9 cellular contexts compared by ENCODE assay signal in genomic region chr2:64405476-64406406, GRCh38. TPM values are rescaled to one million over a fixed set of nuclear protein-coding genes. Genes with fewer than 3 reads are reported as not detected.
DNase-seq lines count a peak whose midpoint lies in the region; ATAC-seq and TF ChIP-seq lines count a peak whose summit lies in the region.
"Had no signal": no experiment of that assay in that cellular context is flagged by ENCODE, and none has a peak within 500 bp of the region (broad histone marks: within the 10 kb centered on the region; RNA-seq: fewer than 3 reads in every experiment).

No MANE protein-coding gene starts in this region.

- H3K9me3 ChIP-seq in right lobe of liver (no peaks in the 10 kb centered on the region), upper lobe of left lung (no peaks in the 10 kb centered on the region)

- H3K4me1 ChIP-seq in right lobe of liver (peaks cover 0 to 52% (median 24%) of the 10 kb centered on the region in 4 donors), upper lobe of left lung (peaks cover 51 to 56% (median 54%) of the 10 kb centered on the region in 4 donors)

- peaks cover 0 to 1% of the 10 kb centered on the region in 2 donors for H3K4me1 Mint-ChIP-seq in effector memory CD8-positive, alpha-beta T cell (ENCODE audit: low read depth in 2 of 2)

- H3K27ac Mint-ChIP-seq in effector memory CD8-positive, alpha-beta T cell: no peak overlapping the region
- H3K27ac Mint-ChIP-seq: activated T-cell treated with anti-CD3 and anti-CD28 coated beads, Interleukin-2, amount 50 U/mL, for 24 hours had no signal

- intact Hi-C loops in right lobe of liver (cut with DNase I): no loop called here

- H3K27ac ChIP-seq in right lobe of liver: peak overlapping the region; percentile 34 to 73 (median 53)
- H3K27ac ChIP-seq in upper lobe of left lung: peak overlapping the region; percentile 61 to 94 (median 80)

- H3K36me3 Mint-ChIP-seq in effector memory CD8-positive, alpha-beta T cell (ENCODE audit: insufficient read depth): no peaks in the 10 kb centered on the region

- H3K36me3 ChIP-seq in right lobe of liver (no peaks in the 10 kb centered on the region), upper lobe of left lung (no peaks in the 10 kb centered on the region)

- TF ChIP-seq EP300 in upper lobe of left lung (IDR thresholded peaks at IDR 0.05): no peak

- WGBS in right lobe of liver (ENCODE audit: insufficient coverage, low coverage, low lambda C conversion rate, missing lambda C conversion rate): 17% methylated on average over 12 of the region's 12 CpGs
- WGBS in upper lobe of left lung, 2 donors: 46 to 52% methylated on average over 9 to 12 of the region's 12 CpGs

- H3K27me3 Mint-ChIP-seq in effector memory CD8-positive, alpha-beta T cell: peaks cover 8 to 18% of the 10 kb centered on the region in 2 donors
- H3K27me3 Mint-ChIP-seq: activated T-cell treated with anti-CD3 and anti-CD28 coated beads, Interleukin-2, amount 50 U/mL, for 24 hours had no signal

- TF ChIP-seq CTCF in choroid plexus epithelial cell (conservative IDR thresholded peaks at IDR 0.05; ENCODE audit: low read depth, low read length): no peak
- TF ChIP-seq CTCF in right lobe of liver (IDR thresholded peaks at IDR 0.05): no peak
- no peak for TF ChIP-seq CTCF in upper lobe of left lung (IDR thresholded peaks at IDR 0.05)

- no peak overlapping the region for H3K4me3 Mint-ChIP-seq in effector memory CD8-positive, alpha-beta T cell
- H3K4me3 Mint-ChIP-seq: activated T-cell treated with anti-CD3 and anti-CD28 coated beads, Interleukin-2, amount 50 U/mL, for 24 hours had no signal

- DNase-seq in DMS79 treated with DMSO at 0.1 percent for 48 hours (lab: John Stamatoyannopoulos, UW) (peak; percentile 17), DMS79 (lab: John Stamatoyannopoulos, UW) (no peak), choroid plexus epithelial cell (ENCODE audit: low read depth) (peak; percentile 47), right lobe of liver (peak; percentile 47 to 81 (median 67)), upper lobe of left lung (peak in 1 of 2 donors; percentile 55)
- no peak for DNase-seq in effector memory CD8-positive, alpha-beta T cell
- DNase-seq: activated T-cell treated with anti-CD3 and anti-CD28 coated beads, Interleukin-2, amount 50 U/mL, for 24 hours had no signal

- H3K27me3 ChIP-seq in right lobe of liver (no peaks in the 10 kb centered on the region), upper lobe of left lung (no peaks in the 10 kb centered on the region)

- H3K4me3 ChIP-seq in choroid plexus epithelial cell (ENCODE audit: low read depth, low read length) (no peak overlapping the region), right lobe of liver (peak overlapping the region; percentile 7 to 39 (median 29)), upper lobe of left lung (peak overlapping the region in 2 of 4 donors; percentile 5 to 21)

- TF ChIP-seq POLR2A in right lobe of liver (IDR thresholded peaks at IDR 0.05) (no peak), upper lobe of left lung (IDR thresholded peaks at IDR 0.05) (no peak)

- no peaks in the 10 kb centered on the region for H3K9me3 Mint-ChIP-seq in effector memory CD8-positive, alpha-beta T cell
- H3K9me3 Mint-ChIP-seq: activated T-cell treated with anti-CD3 and anti-CD28 coated beads, Interleukin-2, amount 50 U/mL, for 24 hours had no signal

- ATAC-seq in right lobe of liver: peak in 3 of 4 donors; percentile 15 to 41 (median 32)
- peak in 1 of 2 donors; percentile 49 for ATAC-seq in upper lobe of left lung (ENCODE audit: low FRiP score in 2 of 2)
- ATAC-seq in effector memory CD8-positive, alpha-beta T cell (replicated peaks): no peak
- ATAC-seq in GM21825 (IDR thresholded peaks at IDR 0.05; ENCODE audit: unreplicated experiment): no peak
- no peak for ATAC-seq in HG02571 (IDR thresholded peaks at IDR 0.05; ENCODE audit: unreplicated experiment)

RNA-seq across cellular contexts. Expression of gene LGALSL, which starts 48.2 kb away (rescaled TPM):
- 1 to 10 TPM; 3.2 to 8.1 (median 5.4) TPM for total RNA-seq in right lobe of liver
- 10 to 100 TPM in 5 of 6 donors, 1 to 10 TPM in 1; 8.4 to 31.5 (median 21.1) TPM for total RNA-seq in upper lobe of left lung

Comparison
In these comparisons a context has a peak if more than half of its experiments do, and no peak if none do; other contexts are left out.
1. DNase-seq: peak in DMS79 treated with DMSO at 0.1 percent for 48 hours (single experiment), choroid plexus epithelial cell (single experiment) and right lobe of liver (3 of 3); none in DMS79 (single experiment) and effector memory CD8-positive, alpha-beta T cell (0 of 3).
2. ATAC-seq: peak in right lobe of liver (3 of 4); none in effector memory CD8-positive, alpha-beta T cell (single experiment), GM21825 (single experiment) and HG02571 (single experiment).